Comparison of ENCODE assay signal across 24 cellular contexts in the genomic region with DNA sequence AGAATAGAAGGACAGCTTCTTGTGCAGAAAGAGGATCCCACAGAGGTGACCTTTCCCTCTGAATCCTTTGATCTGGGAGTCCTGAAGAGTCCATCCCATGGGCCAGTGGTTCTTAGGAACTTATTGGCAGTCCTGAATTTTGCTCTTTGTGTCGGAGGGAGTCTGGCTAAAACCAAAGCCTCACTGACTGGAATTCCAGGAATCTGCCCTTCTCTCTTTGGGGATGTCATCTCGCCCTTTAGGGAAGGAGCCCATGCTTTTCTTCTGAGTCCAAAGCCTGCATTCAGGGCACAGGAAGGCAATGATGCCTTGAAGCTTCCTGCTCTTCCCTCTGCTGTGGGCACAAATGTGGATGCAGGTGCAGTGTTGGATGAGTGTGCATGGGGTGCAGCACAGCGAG. TPM values are rescaled to one million over a fixed set of nuclear protein-coding genes. Genes with fewer than 3 reads are reported as not detected.
"Had no signal": no experiment of that assay in that cellular context is flagged by ENCODE, and none has a peak within 500 bp of the region (broad histone marks: within the 10 kb centered on the region; RNA-seq: fewer than 3 reads in every experiment).

No MANE protein-coding gene starts in this region.

- FAIRE-seq: keratinocyte had no signal

- H3K9me3 Mint-ChIP-seq: activated B cell treated with CpG ODN at 0.5 μM for 24 hours; activated CD4-positive, alpha-beta memory T cell treated with anti-CD3 and anti-CD28 coated beads for 36 hours; activated naive CD8-positive, alpha-beta T cell treated with anti-CD3 and anti-CD28 coated beads, Interleukin-2, amount 10 ng/mL, durations not matched to agents 7 days and 5 days; activated T-helper 17 cell treated with anti-CD3 and anti-CD28 coated beads, Interleukin-2, amount 50 U/mL, for 72 hours; effector memory CD8-positive, alpha-beta T cell; memory B cell; natural killer cell; stimulated activated naive CD8-positive, alpha-beta T cell treated with anti-CD3 and anti-CD28 coated beads, Interleukin-15, Interleukin-2, amounts not matched to agents 100 ng/mL and 50 ng/mL, for 24 hours had no signal

- H3K36me3 Mint-ChIP-seq: activated CD4-positive, alpha-beta memory T cell treated with anti-CD3 and anti-CD28 coated beads for 36 hours; activated naive CD8-positive, alpha-beta T cell treated with anti-CD3 and anti-CD28 coated beads, Interleukin-2, amount 10 ng/mL, durations not matched to agents 7 days and 5 days; memory B cell; natural killer cell had no signal

- H3K4me3 ChIP-seq: body of pancreas, prostate gland, right atrium auricular region, skin epidermis, transverse colon, vagina had no signal

- H3K4me1 Mint-ChIP-seq: activated B cell treated with CpG ODN at 0.5 μM for 24 hours; activated naive CD8-positive, alpha-beta T cell treated with anti-CD3 and anti-CD28 coated beads, Interleukin-2, amount 10 ng/mL, durations not matched to agents 7 days and 5 days; activated T-helper 17 cell treated with anti-CD3 and anti-CD28 coated beads, Interleukin-2, amount 50 U/mL, for 72 hours; memory B cell; natural killer cell had no signal

- H3K27ac ChIP-seq: body of pancreas, right atrium auricular region, skin epidermis, transverse colon, vagina had no signal

- H3K27ac Mint-ChIP-seq: activated B cell treated with CpG ODN at 0.5 μM for 24 hours; activated CD4-positive, alpha-beta memory T cell treated with anti-CD3 and anti-CD28 coated beads for 36 hours; activated naive CD8-positive, alpha-beta T cell treated with anti-CD3 and anti-CD28 coated beads, Interleukin-2, amount 10 ng/mL, durations not matched to agents 7 days and 5 days; activated T-helper 17 cell treated with anti-CD3 and anti-CD28 coated beads, Interleukin-2, amount 50 U/mL, for 72 hours; effector memory CD8-positive, alpha-beta T cell; memory B cell; natural killer cell; stimulated activated naive CD8-positive, alpha-beta T cell treated with anti-CD3 and anti-CD28 coated beads, Interleukin-15, Interleukin-2, amounts not matched to agents 100 ng/mL and 50 ng/mL, for 24 hours; T-helper 17 cell had no signal

- ATAC-seq: activated T-helper 17 cell treated with anti-CD3 and anti-CD28 coated beads, Interleukin-2, amount 50 U/mL, for 72 hours; body of pancreas; effector memory CD8-positive, alpha-beta T cell; natural killer cell; T-helper 17 cell had no signal

- DNase-seq: activated B cell treated with CpG ODN at 0.5 μM for 24 hours; activated CD4-positive, alpha-beta memory T cell treated with anti-CD3 and anti-CD28 coated beads for 36 hours; activated CD4-positive, alpha-beta T cell treated with anti-CD3 and anti-CD28 coated beads for 4 hours; activated naive CD4-positive, alpha-beta T cell; activated naive CD8-positive, alpha-beta T cell treated with anti-CD3 and anti-CD28 coated beads, Interleukin-2, amount 10 ng/mL, durations not matched to agents 7 days and 5 days; activated T-cell treated with anti-CD3 and anti-CD28 coated beads for 4 hours; amygdala; body of pancreas; effector memory CD8-positive, alpha-beta T cell; foreskin fibroblast; hippocampal formation; natural killer cell; nucleus accumbens; T-helper 17 cell; transverse colon had no signal

- H3K27me3 ChIP-seq: body of pancreas, right atrium auricular region, transverse colon, vagina had no signal

- H3K36me3 ChIP-seq: prostate gland, right atrium auricular region, transverse colon, vagina had no signal

- H3K9me3 ChIP-seq: body of pancreas, prostate gland, right atrium auricular region, transverse colon, vagina had no signal

- H3K4me3 Mint-ChIP-seq: activated B cell treated with CpG ODN at 0.5 μM for 24 hours; activated CD4-positive, alpha-beta memory T cell treated with anti-CD3 and anti-CD28 coated beads for 36 hours; activated naive CD8-positive, alpha-beta T cell treated with anti-CD3 and anti-CD28 coated beads, Interleukin-2, amount 10 ng/mL, durations not matched to agents 7 days and 5 days; activated T-helper 17 cell treated with anti-CD3 and anti-CD28 coated beads, Interleukin-2, amount 50 U/mL, for 72 hours; effector memory CD8-positive, alpha-beta T cell; memory B cell; natural killer cell; stimulated activated naive CD8-positive, alpha-beta T cell treated with anti-CD3 and anti-CD28 coated beads, Interleukin-15, Interleukin-2, amounts not matched to agents 100 ng/mL and 50 ng/mL, for 24 hours; T-helper 17 cell had no signal

RNA-seq across cellular contexts. Expression of gene PKNOX2, which starts 45.6 kb away (rescaled TPM):
- total RNA-seq: activated B cell treated with CpG ODN at 0.5 μM for 24 hours; activated CD4-positive, alpha-beta memory T cell treated with anti-CD3 and anti-CD28 coated beads for 36 hours; activated naive CD8-positive, alpha-beta T cell treated with anti-CD3 and anti-CD28 coated beads, Interleukin-2, amount 10 ng/mL, durations not matched to agents 7 days and 5 days; activated T-helper 17 cell treated with anti-CD3 and anti-CD28 coated beads, Interleukin-2, amount 50 U/mL, for 72 hours; dermis microvascular lymphatic vessel endothelial cell; natural killer cell; T-helper 17 cell had no signal
